Comparison of ENCODE assay signal across 34 cellular contexts in genomic region chr15:82074610-82075009, GRCh38.
"Had no signal": no experiment of that assay in that cellular context is flagged by ENCODE, and none has a peak within 500 bp of the region (broad histone marks: within the 10 kb centered on the region; RNA-seq: fewer than 3 reads in every experiment).

No MANE protein-coding gene starts in this region.

- H3K4me3 ChIP-seq: MG63 had no signal

- H3K36me3 ChIP-seq: MG63 had no signal

- DNase-seq: Karpas-422, Kasumi-1, MG63, MM.1S, MV-4-11, NCI-H1048, NCI-H1092, NCI-H1092 treated with DMSO at 0.1 percent for 48 hours, NCI-H1105, NCI-H1105 treated with DMSO at 0.1 percent for 48 hours, NCI-H1417, NCI-H1417 treated with DMSO at 0.1 percent for 48 hours, NCI-H1436, NCI-H1436 treated with DMSO at 0.1 percent for 48 hours, NCI-H146, NCI-H1694, NCI-H1694 treated with DMSO at 0.1 percent for 48 hours, NCI-H187, NCI-H187 treated with DMSO at 0.1 percent for 48 hours, NCI-H1930, NCI-H2029, NCI-H2029 treated with DMSO at 0.1 percent for 48 hours, NCI-H2081, NCI-H2081 treated with DMSO at 0.1 percent for 48 hours, NCI-H2107, NCI-H2171, NCI-H2171 treated with DMSO at 0.1 percent for 48 hours, NCI-H2227 treated with DMSO at 0.1 percent for 48 hours, NCI-H226, NCI-H345, NCI-H446, NCI-H446 treated with DMSO at 0.1 percent for 48 hours, NCI-H510A, NCI-H510A treated with DMSO at 0.1 percent for 48 hours had no signal

- H3K27me3 ChIP-seq: MG63 had no signal

- H3K9me3 ChIP-seq: MG63 had no signal
